Comparison of ENCODE assay signal across 1 cellular context in the genomic region with DNA sequence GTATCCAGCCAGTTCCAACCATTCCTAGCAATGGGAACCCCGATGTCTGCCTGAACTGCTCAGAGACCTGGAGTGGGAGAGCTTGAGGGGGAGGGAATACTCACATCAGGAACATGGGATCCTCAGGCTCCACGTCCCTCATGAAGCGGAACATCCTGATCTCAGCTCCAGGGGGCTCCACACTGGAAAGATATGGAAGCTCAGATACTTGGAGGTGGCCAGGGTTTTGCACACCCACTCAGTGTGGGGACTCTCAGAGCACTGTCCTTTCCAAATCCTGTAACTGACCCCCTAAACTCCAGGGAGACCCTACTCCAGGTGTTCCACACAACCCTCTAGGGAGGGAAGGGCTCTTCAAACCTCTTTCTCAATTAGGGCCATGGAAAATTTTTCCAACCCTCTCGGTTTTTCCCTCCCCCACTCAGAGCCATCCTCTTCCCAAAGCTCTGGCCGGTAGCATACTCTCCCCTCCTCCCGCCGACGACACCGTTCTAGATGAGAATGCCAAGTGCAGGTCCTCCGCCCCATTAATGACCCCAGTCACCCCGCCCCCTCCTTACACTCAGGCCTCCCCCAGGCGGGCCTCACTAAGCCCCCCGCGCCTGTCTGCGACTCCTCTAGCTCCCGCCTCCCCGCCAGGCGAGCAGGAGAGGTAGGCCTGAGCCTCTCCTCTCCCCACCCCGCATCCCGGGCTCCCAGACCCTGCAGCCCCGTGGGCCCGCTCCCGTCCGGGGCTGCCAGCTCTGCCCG.
TF ChIP-seq lines count a peak whose summit lies in the region.

No MANE protein-coding gene starts in this region.

TF ChIP-seq in H1, 55 proteins besides CTCF, POLR2A, EP300 and RAD21:
- 0 out of 2 replicates have a peak, but pooled peaks have one; percentile 8 for TF ChIP-seq MAX (IDR thresholded peaks at IDR 0.05)
- TF ChIP-seq BRCA1 (IDR thresholded peaks at IDR 0.05; ENCODE audit: low read depth, low read length), result no peak
- TF ChIP-seq SP1 (IDR thresholded peaks at IDR 0.05; ENCODE audit: low read depth, low read length), result peak; percentile 16; the same call in 1 of the 2 replicates
- TF ChIP-seq KDM5A (IDR thresholded peaks at IDR 0.05; ENCODE audit: low read length), result no peak
- TF ChIP-seq PHF8 (conservative IDR thresholded peaks at IDR 0.05; ENCODE audit: low read depth, low read length), result no peak
- TF ChIP-seq NRF1 (IDR thresholded peaks at IDR 0.05; ENCODE audit: low read depth, low read length), result no peak
